ENCODE assay signal across 2 cellular contexts in the genomic region with DNA sequence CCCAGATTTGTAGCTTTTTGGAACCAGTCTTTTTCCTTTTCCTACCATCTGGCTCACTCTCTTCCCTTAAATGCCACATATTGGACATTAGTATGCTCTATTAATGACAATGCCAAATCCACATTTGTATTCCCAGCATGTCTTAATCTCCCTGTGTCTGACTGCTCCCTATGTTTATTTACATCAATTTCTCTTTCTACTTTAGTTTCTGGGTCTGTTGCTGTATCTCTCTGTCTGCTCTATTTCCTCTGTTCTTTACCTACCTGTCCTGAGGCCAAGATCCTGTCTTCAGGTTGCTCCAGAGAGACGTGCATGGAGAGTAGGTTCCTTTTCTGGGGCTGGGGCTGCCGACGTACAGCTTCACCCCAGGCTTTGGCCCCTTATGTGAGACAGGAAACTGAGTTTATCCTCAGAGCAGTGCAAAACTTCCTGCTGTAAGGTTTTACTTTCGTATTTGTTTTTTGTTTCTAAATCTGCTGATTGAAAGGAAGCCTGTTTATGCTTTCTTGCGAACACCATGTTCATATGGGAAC.
TF ChIP-seq lines count a peak whose summit lies in the region.

No MANE protein-coding gene starts in this region.

TF ChIP-seq in GM12891, 5 proteins besides CTCF, POLR2A, EP300 and RAD21:
- 0 out of 2 replicates have a peak, but pooled peaks have one; percentile 37 for TF ChIP-seq POU2F2 (IDR thresholded peaks at IDR 0.05; ENCODE audit: low read depth, low read length)
- no peak for TF ChIP-seq PAX5 (IDR thresholded peaks at IDR 0.05; ENCODE audit: insufficient read depth, low read length, severe bottlenecking)
- TF ChIP-seq SPI1 (IDR thresholded peaks at IDR 0.05; ENCODE audit: low read depth, low read length), result no peak
- TF ChIP-seq TAF1 (IDR thresholded peaks at IDR 0.05; ENCODE audit: low read depth, low read length), result peak; percentile 60; the same call in 1 of the 2 replicates
- peak; percentile 82 for TF ChIP-seq POLR2AphosphoS5 (IDR thresholded peaks at IDR 0.05; ENCODE audit: low read depth, low read length)

TF ChIP-seq in K562, 482 proteins besides CTCF, POLR2A, EP300 and RAD21:
- TF ChIP-seq ZNF584 (CRISPR knock-in tag; IDR thresholded peaks at IDR 0.05; ENCODE audit: low read depth), result 0 out of 2 replicates have a peak, but pooled peaks have one; percentile 1
- no peak for TF ChIP-seq ZNF274 (IDR thresholded peaks at IDR 0.05; ENCODE audit: borderline replicate concordance, low read depth, low read length)
- TF ChIP-seq, protein P1, sequence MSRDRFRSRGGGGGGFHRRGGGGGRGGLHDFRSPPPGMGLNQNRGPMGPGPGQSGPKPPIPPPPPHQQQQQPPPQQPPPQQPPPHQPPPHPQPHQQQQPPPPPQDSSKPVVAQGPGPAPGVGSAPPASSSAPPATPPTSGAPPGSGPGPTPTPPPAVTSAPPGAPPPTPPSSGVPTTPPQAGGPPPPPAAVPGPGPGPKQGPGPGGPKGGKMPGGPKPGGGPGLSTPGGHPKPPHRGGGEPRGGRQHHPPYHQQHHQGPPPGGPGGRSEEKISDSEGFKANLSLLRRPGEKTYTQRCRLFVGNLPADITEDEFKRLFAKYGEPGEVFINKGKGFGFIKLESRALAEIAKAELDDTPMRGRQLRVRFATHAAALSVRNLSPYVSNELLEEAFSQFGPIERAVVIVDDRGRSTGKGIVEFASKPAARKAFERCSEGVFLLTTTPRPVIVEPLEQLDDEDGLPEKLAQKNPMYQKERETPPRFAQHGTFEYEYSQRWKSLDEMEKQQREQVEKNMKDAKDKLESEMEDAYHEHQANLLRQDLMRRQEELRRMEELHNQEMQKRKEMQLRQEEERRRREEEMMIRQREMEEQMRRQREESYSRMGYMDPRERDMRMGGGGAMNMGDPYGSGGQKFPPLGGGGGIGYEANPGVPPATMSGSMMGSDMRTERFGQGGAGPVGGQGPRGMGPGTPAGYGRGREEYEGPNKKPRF (IDR thresholded peaks at IDR 0.05; ENCODE audit: low read depth, low read length), result no peak
- peak; percentile 28 for TF ChIP-seq ETV1 (tag; conservative IDR thresholded peaks at IDR 0.05; ENCODE audit: low read depth)
- TF ChIP-seq ZBED1 (IDR thresholded peaks at IDR 0.05), result no peak
- TF ChIP-seq SIRT6 (IDR thresholded peaks at IDR 0.05; ENCODE audit: low read depth, low read length), result no peak
- 0 out of 4 replicates have a peak, but pooled peaks of 1 of the 2 experiments have one; percentile 18 for TF ChIP-seq TRIM24 (IDR thresholded peaks at IDR 0.05)
- TF ChIP-seq NEUROD1 (IDR thresholded peaks at IDR 0.05; ENCODE audit: borderline replicate concordance, low read depth, low read length, partially characterized antibody), result no peak
- no peak for TF ChIP-seq FOXK2 (conservative IDR thresholded peaks at IDR 0.05 in 1 of 2, IDR thresholded peaks at IDR 0.05 in 1 of 2; ENCODE audit: low read depth in 2 of 2)
- peak; percentile 59; the same call in 1 of the 2 replicates for TF ChIP-seq ZNF395 (CRISPR knock-in tag; IDR thresholded peaks at IDR 0.05)
- TF ChIP-seq, protein P2, sequence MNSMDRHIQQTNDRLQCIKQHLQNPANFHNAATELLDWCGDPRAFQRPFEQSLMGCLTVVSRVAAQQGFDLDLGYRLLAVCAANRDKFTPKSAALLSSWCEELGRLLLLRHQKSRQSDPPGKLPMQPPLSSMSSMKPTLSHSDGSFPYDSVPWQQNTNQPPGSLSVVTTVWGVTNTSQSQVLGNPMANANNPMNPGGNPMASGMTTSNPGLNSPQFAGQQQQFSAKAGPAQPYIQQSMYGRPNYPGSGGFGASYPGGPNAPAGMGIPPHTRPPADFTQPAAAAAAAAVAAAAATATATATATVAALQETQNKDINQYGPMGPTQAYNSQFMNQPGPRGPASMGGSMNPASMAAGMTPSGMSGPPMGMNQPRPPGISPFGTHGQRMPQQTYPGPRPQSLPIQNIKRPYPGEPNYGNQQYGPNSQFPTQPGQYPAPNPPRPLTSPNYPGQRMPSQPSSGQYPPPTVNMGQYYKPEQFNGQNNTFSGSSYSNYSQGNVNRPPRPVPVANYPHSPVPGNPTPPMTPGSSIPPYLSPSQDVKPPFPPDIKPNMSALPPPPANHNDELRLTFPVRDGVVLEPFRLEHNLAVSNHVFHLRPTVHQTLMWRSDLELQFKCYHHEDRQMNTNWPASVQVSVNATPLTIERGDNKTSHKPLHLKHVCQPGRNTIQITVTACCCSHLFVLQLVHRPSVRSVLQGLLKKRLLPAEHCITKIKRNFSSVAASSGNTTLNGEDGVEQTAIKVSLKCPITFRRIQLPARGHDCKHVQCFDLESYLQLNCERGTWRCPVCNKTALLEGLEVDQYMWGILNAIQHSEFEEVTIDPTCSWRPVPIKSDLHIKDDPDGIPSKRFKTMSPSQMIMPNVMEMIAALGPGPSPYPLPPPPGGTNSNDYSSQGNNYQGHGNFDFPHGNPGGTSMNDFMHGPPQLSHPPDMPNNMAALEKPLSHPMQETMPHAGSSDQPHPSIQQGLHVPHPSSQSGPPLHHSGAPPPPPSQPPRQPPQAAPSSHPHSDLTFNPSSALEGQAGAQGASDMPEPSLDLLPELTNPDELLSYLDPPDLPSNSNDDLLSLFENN (IDR thresholded peaks at IDR 0.05; ENCODE audit: low read depth in 2 of 2, low read length in 2 of 2), result no peak
- no peak for TF ChIP-seq ZNF184 (CRISPR knock-in tag; IDR thresholded peaks at IDR 0.05)
- peak; percentile 9; the same call in 1 of the 2 replicates for TF ChIP-seq GABPA (tag; conservative IDR thresholded peaks at IDR 0.05; ENCODE audit: low read depth)
- no peak for TF ChIP-seq SETDB1 (IDR thresholded peaks at IDR 0.05; ENCODE audit: low read length)
- TF ChIP-seq DMBX1 (CRISPR knock-in tag; IDR thresholded peaks at IDR 0.05; ENCODE audit: borderline replicate concordance), result no peak
- TF ChIP-seq, protein P3, sequence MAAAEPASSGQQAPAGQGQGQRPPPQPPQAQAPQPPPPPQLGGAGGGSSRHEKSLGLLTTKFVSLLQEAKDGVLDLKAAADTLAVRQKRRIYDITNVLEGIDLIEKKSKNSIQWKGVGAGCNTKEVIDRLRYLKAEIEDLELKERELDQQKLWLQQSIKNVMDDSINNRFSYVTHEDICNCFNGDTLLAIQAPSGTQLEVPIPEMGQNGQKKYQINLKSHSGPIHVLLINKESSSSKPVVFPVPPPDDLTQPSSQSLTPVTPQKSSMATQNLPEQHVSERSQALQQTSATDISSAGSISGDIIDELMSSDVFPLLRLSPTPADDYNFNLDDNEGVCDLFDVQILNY (CRISPR knock-in tag; IDR thresholded peaks at IDR 0.05), result no peak
- TF ChIP-seq ETV5 (CRISPR knock-in tag; IDR thresholded peaks at IDR 0.05; ENCODE audit: low read depth), result 0 out of 2 replicates have a peak, but pooled peaks have one; percentile 23
- TF ChIP-seq, protein P4, sequence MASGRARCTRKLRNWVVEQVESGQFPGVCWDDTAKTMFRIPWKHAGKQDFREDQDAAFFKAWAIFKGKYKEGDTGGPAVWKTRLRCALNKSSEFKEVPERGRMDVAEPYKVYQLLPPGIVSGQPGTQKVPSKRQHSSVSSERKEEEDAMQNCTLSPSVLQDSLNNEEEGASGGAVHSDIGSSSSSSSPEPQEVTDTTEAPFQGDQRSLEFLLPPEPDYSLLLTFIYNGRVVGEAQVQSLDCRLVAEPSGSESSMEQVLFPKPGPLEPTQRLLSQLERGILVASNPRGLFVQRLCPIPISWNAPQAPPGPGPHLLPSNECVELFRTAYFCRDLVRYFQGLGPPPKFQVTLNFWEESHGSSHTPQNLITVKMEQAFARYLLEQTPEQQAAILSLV (tag; IDR thresholded peaks at IDR 0.05), result 0 out of 2 replicates have a peak, but pooled peaks have one; percentile 20
- TF ChIP-seq ZNF444 (CRISPR knock-in tag; IDR thresholded peaks at IDR 0.05), result no peak
- no peak for TF ChIP-seq ZNF740 (CRISPR knock-in tag; IDR thresholded peaks at IDR 0.05)
- TF ChIP-seq ZNF740 (tag; IDR thresholded peaks at IDR 0.05), result 0 out of 4 replicates have a peak, but pooled peaks of 1 of the 2 experiments have one; percentile 3
- TF ChIP-seq GATA2 (CRISPR knock-in tag; IDR thresholded peaks at IDR 0.05), result 0 out of 2 replicates have a peak, but pooled peaks have one; percentile 3
- TF ChIP-seq NCOA4 (IDR thresholded peaks at IDR 0.05; ENCODE audit: partially characterized antibody), result no peak
- TF ChIP-seq MAZ (CRISPR knock-in tag; conservative IDR thresholded peaks at IDR 0.05 in 1 of 2, IDR thresholded peaks at IDR 0.05 in 1 of 2), result 0 out of 4 replicates have a peak, but pooled peaks of 1 of the 2 experiments have one; percentile 15
